ENCODE assay signal across 8 cellular contexts in the genomic region with DNA sequence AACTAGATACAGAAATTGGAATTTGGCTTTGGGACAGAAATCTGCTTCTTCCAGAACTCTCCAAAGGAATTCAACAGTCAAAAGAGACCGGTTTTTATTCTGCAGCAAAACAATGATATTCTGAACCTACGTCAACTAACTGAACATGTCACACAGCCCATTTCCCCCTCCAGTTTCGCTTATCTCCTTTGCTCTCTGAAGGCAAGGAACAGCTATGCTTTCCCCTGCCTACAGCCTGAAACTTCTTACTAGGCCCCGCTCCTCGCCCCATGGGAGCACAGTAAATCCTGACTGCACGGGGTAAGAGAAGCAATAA. TPM values are rescaled to one million over a fixed set of nuclear protein-coding genes. Genes with fewer than 3 reads are reported as not detected.
DNase-seq lines count a peak whose midpoint lies in the region; ATAC-seq and TF ChIP-seq lines count a peak whose summit lies in the region.

No MANE protein-coding gene starts in this region.

- H3K27me3 ChIP-seq in lung (ENCODE audit: control insufficient read depth, insufficient read depth) = no peaks in the 10 kb centered on the region
- H3K27me3 ChIP-seq in aorta (ENCODE audit: control insufficient read depth in 1 of 2, insufficient read depth in 2 of 2, low read length in 1 of 2) = no peaks in the 10 kb centered on the region

- peak overlapping the region; percentile 81 for H3K27ac ChIP-seq in C4-2B
- peak overlapping the region; percentile 9 for H3K27ac ChIP-seq in angular gyrus (ENCODE audit: low read depth, low read length)
- peak overlapping the region; percentile 76 to 88 for H3K27ac ChIP-seq in lung (ENCODE audit: low read depth in 1 of 2, low read length in 1 of 2)
- peak overlapping the region in 1 of 2 donors; percentile 7 for H3K27ac ChIP-seq in aorta (ENCODE audit: low read depth in 1 of 2, low read length in 2 of 2)

- H3K36me3 ChIP-seq in lung (ENCODE audit: control insufficient read depth in 2 of 2, insufficient read depth in 2 of 2, low read length in 2 of 2) = peaks cover 0 to 2% of the 10 kb centered on the region in 2 donors
- H3K36me3 ChIP-seq in aorta (ENCODE audit: control insufficient read depth in 1 of 2, insufficient read depth in 2 of 2, low read length in 1 of 2) = peaks cover 0 to 2% of the 10 kb centered on the region in 2 donors

- H3K4me1 ChIP-seq in lung (ENCODE audit: control insufficient read depth in 2 of 2, insufficient read depth in 2 of 2, low read length in 2 of 2) = peaks cover 6% of the 10 kb centered on the region in 2 donors
- H3K4me1 ChIP-seq in aorta (ENCODE audit: control insufficient read depth in 1 of 2, insufficient read depth in 2 of 2, low read length in 2 of 2) = no peaks in the 10 kb centered on the region

- TF ChIP-seq CTCF in C4-2B (conservative IDR thresholded peaks at IDR 0.05) (no peak), lung (IDR thresholded peaks at IDR 0.05; ENCODE audit: control extremely low read depth, extremely low read depth) (no peak)

- 1 to 2% methylated on average over 6 of the region's 6 CpGs for WGBS in lung, 2 donors
- 0 to 1% methylated on average over 6 of the region's 6 CpGs for WGBS in aorta, 2 donors

- peak overlapping the region; percentile 61 for H3K4me3 ChIP-seq in lung
- peak overlapping the region; percentile 93 to 97 for H3K4me3 ChIP-seq in aorta (ENCODE audit: low read length in 2 of 2)

- no peaks in the 10 kb centered on the region for H3K9me3 ChIP-seq in lung (ENCODE audit: control insufficient read depth in 2 of 2, insufficient read depth in 1 of 2, low read length in 1 of 2)
- no peaks in the 10 kb centered on the region for H3K9me3 ChIP-seq in aorta (ENCODE audit: control insufficient read depth, low read length)

- ATAC-seq in GM19467 (IDR thresholded peaks at IDR 0.05; ENCODE audit: unreplicated experiment) (peak; percentile 15), HG03565 (IDR thresholded peaks at IDR 0.05; ENCODE audit: unreplicated experiment) (peak; percentile 9), lung (ENCODE audit: insufficient read depth, low FRiP score) (no peak), aorta (ENCODE audit: low FRiP score) (no peak)

- no peak for DNase-seq in lung (ENCODE audit: low spot score)
- no peak for DNase-seq in aorta
- no peak for DNase-seq in NCI-H2196 treated with DMSO at 0.1 percent for 48 hours (lab: John Stamatoyannopoulos, UW; ENCODE audit: unreplicated experiment)
- DNase-seq in cortex of kidney (lab: John Stamatoyannopoulos, UW) = no peak

- intact Hi-C loops in aorta (cut with DNase I) = no loop called here

RNA-seq across cellular contexts. Expression of gene SKIC3, which starts 0.5 kb away (rescaled TPM):
- 100 to 1,000 TPM in 1 of 2 donors, 10 to 100 TPM in 1; 59.2 to 136 TPM for total RNA-seq in lung
- 10 to 100 TPM; 15.1 to 22.1 TPM for polyA plus RNA-seq in lung
- total RNA-seq in aorta = 10 to 100 TPM; 80.6 to 98.4 TPM
- 10 to 100 TPM; 14.8 to 28.1 TPM for polyA plus RNA-seq in aorta

RNA-seq across cellular contexts. Expression of gene ARSK, which starts 0.6 kb away (rescaled TPM):
- total RNA-seq in lung (10 to 100 TPM in 1 of 2 donors, 1 to 10 TPM in 1; 5.0 to 10.5 TPM), aorta (1 to 10 TPM; 2.5 to 5.5 TPM)
- polyA plus RNA-seq in lung (1 to 10 TPM; 2.6 to 3.6 TPM), aorta (1 to 10 TPM; 2.6 to 5.6 TPM)

Comparison
In these comparisons a context has a peak if more than half of its experiments do, and no peak if none do; other contexts are left out.
1. ATAC-seq: peak in GM19467 (single experiment) and HG03565 (single experiment); none in lung (single experiment) and aorta (single experiment).